ENCODE assay signal across 9 cellular contexts in the genomic region with DNA sequence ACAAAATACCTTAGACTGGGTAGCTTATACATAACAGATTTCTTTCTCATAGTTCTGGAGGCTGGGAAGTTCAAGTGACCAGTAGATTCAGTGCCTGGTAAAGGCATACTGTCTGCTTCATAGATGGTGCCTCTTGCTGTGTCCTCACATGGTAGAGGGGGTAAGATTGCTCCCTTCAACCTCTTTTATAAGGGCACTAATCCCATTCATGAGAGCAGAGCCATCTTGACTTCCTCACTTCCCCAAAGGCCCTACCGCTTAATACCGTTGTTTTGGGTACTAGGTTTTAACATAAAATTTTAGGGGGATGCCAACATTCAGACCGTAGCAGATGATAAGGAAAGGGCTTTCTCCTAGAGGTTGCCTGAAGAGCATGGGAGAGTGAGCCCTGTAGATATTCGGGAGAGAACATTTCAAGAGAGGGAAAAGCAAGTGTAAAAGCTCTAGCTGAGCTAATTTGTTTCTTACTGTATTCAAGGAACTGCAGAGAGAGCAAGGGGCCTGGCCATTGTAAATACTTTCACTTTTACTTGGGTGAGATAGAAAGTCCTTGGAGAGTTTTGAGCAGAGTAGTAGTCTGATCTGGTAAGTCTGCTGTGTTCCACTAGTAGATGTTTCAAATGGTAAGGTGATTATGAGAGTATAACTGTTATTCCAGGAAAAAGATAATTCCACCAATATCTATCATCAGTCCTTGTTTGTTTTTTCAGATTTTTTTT. TPM values are rescaled to one million over a fixed set of nuclear protein-coding genes. Genes with fewer than 3 reads are reported as not detected.
DNase-seq lines count a peak whose midpoint lies in the region; ATAC-seq, FAIRE-seq and TF ChIP-seq lines count a peak whose summit lies in the region.
"Had no signal": no experiment of that assay in that cellular context is flagged by ENCODE, and none has a peak within 500 bp of the region (broad histone marks: within the 10 kb centered on the region; RNA-seq: fewer than 3 reads in every experiment).

No MANE protein-coding gene starts in this region.

- TF ChIP-seq RAD21 in IMR-90 (IDR thresholded peaks at IDR 0.05; ENCODE audit: low read length), result no peak

- peak overlapping the region; percentile 3 for H2BK5ac ChIP-seq in IMR-90 (ENCODE audit: low read depth, low read length, poor library complexity, severe bottlenecking)

- H3K36me3 ChIP-seq in IMR-90 (ENCODE audit: control insufficient read depth, insufficient read depth, low read length), result no peaks in the 10 kb centered on the region
- no peaks in the 10 kb centered on the region for H3K36me3 ChIP-seq in gastroesophageal sphincter
- peaks cover 9% of the 10 kb centered on the region; the same call in 1 of the 2 replicates for H3K36me3 ChIP-seq in OCI-LY7 (ENCODE audit: insufficient read depth, low read length)

- H3K56ac ChIP-seq in IMR-90 (ENCODE audit: extremely low read depth, insufficient read depth, low read length), result no peak overlapping the region

- H3K27me3 ChIP-seq in IMR-90 (ENCODE audit: control insufficient read depth, insufficient read depth, low read length) (no peaks in the 10 kb centered on the region), gastroesophageal sphincter (no peaks in the 10 kb centered on the region)

- H3K79me2 ChIP-seq in OCI-LY7 (ENCODE audit: insufficient read depth, low read depth, low read length), result peaks cover 35% of the 10 kb centered on the region; the same call in 1 of the 2 replicates

- TF ChIP-seq CTCF in GM13976 (IDR thresholded peaks at IDR 0.05; ENCODE audit: borderline replicate concordance, control extremely low read depth, extremely low read depth, insufficient read depth, missing control alignments), result no peak
- TF ChIP-seq CTCF in IMR-90 (conservative IDR thresholded peaks at IDR 0.05; ENCODE audit: low read depth, low read length), result no peak
- no peak for TF ChIP-seq CTCF in gastroesophageal sphincter (IDR thresholded peaks at IDR 0.05)
- TF ChIP-seq CTCF in D721Med (IDR thresholded peaks at IDR 0.05; ENCODE audit: insufficient read depth, missing control alignments), result no peak
- no peak for TF ChIP-seq CTCF in OCI-LY7 (conservative IDR thresholded peaks at IDR 0.05; ENCODE audit: low read length)

- ATAC-seq in GM21528 (IDR thresholded peaks at IDR 0.05; ENCODE audit: low FRiP score, unreplicated experiment) (peak; percentile 96), IMR-90 (ENCODE audit: low read depth) (peak; percentile 53), gastroesophageal sphincter (peak; percentile 34)

- H3K9me2 ChIP-seq in OCI-LY7 (ENCODE audit: insufficient read depth, low read length), result no peaks in the 10 kb centered on the region

- WGBS in IMR-90 (ENCODE audit: extremely low coverage in 2 of 2, insufficient read length in 1 of 2), 2 experiments, result 67% methylated on average over 1 of the region's 4 CpGs; no CpG with 5 or more reads in 1 of the 2 experiments
- WGBS in gastroesophageal sphincter (ENCODE audit: low coverage in 1 of 2), 2 donors, result 70 to 88% methylated on average over 3 to 4 of the region's 4 CpGs

- BruUV-seq in IMR-90 (replicated peaks; lab: Mats Ljungman, UMichigan), result no TSS peak
- BruUV-seq in OCI-LY7 (replicated peaks; lab: Mats Ljungman, UMichigan), result no TSS peak

- intact Hi-C loops in IMR-90 (cut with micrococcal nuclease) (no loop called here), OCI-LY7 (cut with micrococcal nuclease; ENCODE audit: unreplicated experiment) (no loop called here)

- 0 out of 2 replicates have a peak overlapping the region, but pooled peaks have one; percentile 41 for H3K23ac ChIP-seq in IMR-90 (ENCODE audit: low read depth, low read length)

- no peak overlapping the region for H2BK120ac ChIP-seq in IMR-90 (ENCODE audit: low read depth, low read length)

- H3K9me1 ChIP-seq in IMR-90 (ENCODE audit: insufficient read depth, low read length), result peaks cover 12% of the 10 kb centered on the region

- H3K14ac ChIP-seq in IMR-90 (replicated peaks; ENCODE audit: low read depth, low read length), result peak overlapping the region; percentile 55

- H3K4me3 ChIP-seq in IMR-90 (ENCODE audit: insufficient read depth, low read depth, low read length), result no peak overlapping the region
- no peak overlapping the region for H3K4me3 ChIP-seq in gastroesophageal sphincter
- no peak overlapping the region for H3K4me3 ChIP-seq in OCI-LY7 (ENCODE audit: low read depth, low read length, poor library complexity, severe bottlenecking)

- peaks cover 24 to 71% of the 10 kb centered on the region in 2 experiments for H3K79me1 ChIP-seq in IMR-90 (ENCODE audit: low read depth in 1 of 2, low read length in 2 of 2)

- no peak overlapping the region; a peak in 1 of 4 replicates for H4K8ac ChIP-seq in IMR-90 (ENCODE audit: low read depth in 2 of 2, low read length in 2 of 2)

- no peak overlapping the region for H3K4ac ChIP-seq in IMR-90 (ENCODE audit: low read depth, low read length)

- H4K91ac ChIP-seq in IMR-90 (ENCODE audit: insufficient read depth, low read depth, low read length), result no peak overlapping the region

- no peak for FAIRE-seq in D721Med (lab: Jason Lieb, UNC)
- FAIRE-seq: endothelial cell of umbilical vein had no signal

- CTCF ChIA-PET in IMR-90 (lab: Yijun Ruan, JAX) (interaction anchor here (1.7 kb wide), 1 partner anchor 15 kb away, joined by 3 read pairs; no protein-coding TSS in a partner anchor), OCI-LY7 (lab: Charles Lee; ENCODE audit: unreplicated experiment) (no interaction called here)

- H2AK5ac ChIP-seq in IMR-90 (ENCODE audit: low read depth, low read length), result peak overlapping the region; percentile 11; the same call in 1 of the 2 replicates

- H2AK9ac ChIP-seq in IMR-90 (replicated peaks; ENCODE audit: low read depth, low read length, poor library complexity), result no peak overlapping the region

- TF ChIP-seq POLR2A in IMR-90 (IDR thresholded peaks at IDR 0.05; ENCODE audit: low read depth, low read length) (no peak), gastroesophageal sphincter (IDR thresholded peaks at IDR 0.05) (no peak)

- H3K27ac ChIP-seq in IMR-90 (ENCODE audit: insufficient read depth, low read length) (no peak overlapping the region; the same call in 1 of the 2 replicates), gastroesophageal sphincter (no peak overlapping the region), OCI-LY7 (ENCODE audit: low read depth, low read length, poor library complexity, severe bottlenecking) (no peak overlapping the region)

- DNase-seq in GM13976 (ENCODE audit: low spot score) (peak; percentile 70), IMR-90 (peak; percentile 40), D721Med (ENCODE audit: insufficient read length, low spot score) (no peak), OCI-LY7 (ENCODE audit: low spot score) (no peak), hypothalamus (lab: John Stamatoyannopoulos, UW) (no peak)
- DNase-seq in activated T-cell treated with anti-CD3 and anti-CD28 coated beads, Interleukin-2, amount 50 U/mL, for 1 hour, result no peak

- H4K20me1 ChIP-seq in IMR-90 (ENCODE audit: insufficient read depth, low read length) (peaks cover 72% of the 10 kb centered on the region), OCI-LY7 (ENCODE audit: insufficient read depth, low read length) (no peaks in the 10 kb centered on the region)

- H2BK15ac ChIP-seq in IMR-90 (ENCODE audit: low read depth, low read length), result no peak overlapping the region

- H3K18ac ChIP-seq in IMR-90 (ENCODE audit: low read depth, low read length), result peak overlapping the region; percentile 12; the same call in 1 of the 2 replicates

- POLR2A ChIA-PET in IMR-90 (lab: Charles Lee; ENCODE audit: unreplicated experiment), result no interaction called here
- POLR2A ChIA-PET in OCI-LY7 (lab: Charles Lee), result interaction anchor here (1.6 kb wide), 1 partner anchor 46 kb away, joined by 3 read pairs; no protein-coding TSS in a partner anchor

- H3K4me1 ChIP-seq in IMR-90 (ENCODE audit: control insufficient read depth, insufficient read depth, low read length) (peaks cover 12% of the 10 kb centered on the region), gastroesophageal sphincter (peaks cover 3 to 90% (median 9%) of the 10 kb centered on the region in 3 donors), OCI-LY7 (ENCODE audit: insufficient read depth, low read length, poor library complexity, severe bottlenecking) (no peaks in the 10 kb centered on the region)

- H3K4me2 ChIP-seq in IMR-90 (ENCODE audit: low read depth, low read length) (peak overlapping the region; percentile 57; the same call in 1 of the 2 replicates), OCI-LY7 (ENCODE audit: low read length) (no peak overlapping the region; the same call in 1 of the 2 replicates)

- no peak overlapping the region for H4K5ac ChIP-seq in IMR-90 (ENCODE audit: low read depth, low read length)

- H3K9me3 ChIP-seq in IMR-90 (ENCODE audit: control insufficient read depth, insufficient read depth, low read length), result no peaks in the 10 kb centered on the region
- no peaks in the 10 kb centered on the region for H3K9me3 ChIP-seq in gastroesophageal sphincter
- 0 out of 2 replicates have a peak, but pooled peaks cover 6% of the 10 kb centered on the region for H3K9me3 ChIP-seq in OCI-LY7 (ENCODE audit: low read length)

- TF ChIP-seq EP300 in gastroesophageal sphincter (IDR thresholded peaks at IDR 0.05), result no peak

- H2AFZ ChIP-seq in IMR-90 (replicated peaks; ENCODE audit: low read length, poor library complexity), result no peak overlapping the region
- H2AFZ ChIP-seq in OCI-LY7 (ENCODE audit: low read length), result no peak overlapping the region

- dilution Hi-C loops in IMR-90 (cut with HindIII; ENCODE audit: low sequenced_read_pairs, unreplicated experiment), result no loop called here

- H2BK20ac ChIP-seq in IMR-90 (ENCODE audit: low read depth, low read length), result no peak overlapping the region

- in situ Hi-C loops in GM13976 (cut with MboI; ENCODE audit: low sequenced_read_pairs, unreplicated experiment), result no loop called here
- in situ Hi-C loops in IMR-90 (cut with MboI; ENCODE audit: low sequenced_read_pairs), result no loop called here

- H3K9ac ChIP-seq in IMR-90 (ENCODE audit: low read depth, low read length), result no peak overlapping the region

TF ChIP-seq in IMR-90, 13 proteins besides CTCF, POLR2A, EP300 and RAD21 (continues in another document):
- TF ChIP-seq FOS (IDR thresholded peaks at IDR 0.05; ENCODE audit: low read depth, low read length) (no peak), BHLHE40 (IDR thresholded peaks at IDR 0.05; ENCODE audit: low read depth, low read length) (no peak), SMC3 (IDR thresholded peaks at IDR 0.05; ENCODE audit: low read depth, low read length) (no peak), MAFK (IDR thresholded peaks at IDR 0.05; ENCODE audit: low read depth, low read length) (no peak), CHD1 (IDR thresholded peaks at IDR 0.05; ENCODE audit: low read depth, low read length) (no peak), RCOR1 (IDR thresholded peaks at IDR 0.05; ENCODE audit: insufficient replicate concordance, low read length) (no peak), MXI1 (IDR thresholded peaks at IDR 0.05; ENCODE audit: borderline replicate concordance, low read depth, low read length) (no peak)

RNA-seq across cellular contexts. Expression of a gene that starts 27.3 kb away (rescaled TPM):
- total RNA-seq in IMR-90 (2012; rRNA removed), result 58.3 and 65.8 TPM in 2 replicates
- 12.4 and 13.0 TPM in 2 replicates for polyA plus RNA-seq in IMR-90 (2012; rRNA removed)
- polyA plus RNA-seq in IMR-90 (2012; cell fraction: cytosol; rRNA removed), result 2.9 and 5.7 TPM in 2 replicates
- 4.4 and 27.1 TPM in 2 replicates for polyA plus RNA-seq in IMR-90 (2012; cell fraction: nucleus; rRNA removed; ENCODE audit: low replicate concordance)
- 10 to 100 TPM; 39.9 to 70.6 (median 59.1) TPM for total RNA-seq in gastroesophageal sphincter
- total RNA-seq in OCI-LY7 (2014; rRNA removed; shearing (Covaris generic)), result 9.9 and 18.5 TPM in 2 replicates
- 10.4 and 11.1 TPM in 2 replicates for total RNA-seq in OCI-LY7 (2022)

Comparison
In these comparisons a context has a peak if more than half of its experiments do, and no peak if none do; other contexts are left out.
1. DNase-seq: peak in GM13976 (single experiment) and IMR-90 (single experiment); none in D721Med (single experiment), OCI-LY7 (single experiment), hypothalamus (0 of 51) and activated T-cell treated with anti-CD3 and anti-CD28 coated beads, Interleukin-2, amount 50 U/mL, for 1 hour (single experiment).
2. ATAC-seq: peak in every context shown above with its lines; median percentile 96 in GM21528; 53 in IMR-90; 34 in gastroesophageal sphincter.